18 cellular contexts compared by ENCODE assay signal in genomic region chr16:11005611-11005975, GRCh38.
DNase-seq lines count a peak whose midpoint lies in the region; ATAC-seq and TF ChIP-seq lines count a peak whose summit lies in the region.
"Had no signal": no experiment of that assay in that cellular context is flagged by ENCODE, and none has a peak within 500 bp of the region (broad histone marks: within the 10 kb centered on the region; RNA-seq: fewer than 3 reads in every experiment).

No MANE protein-coding gene starts in this region.

- peaks cover 33% of the 10 kb centered on the region for H3K4me1 Mint-ChIP-seq in MCF 10A (ENCODE audit: insufficient read depth, unreplicated experiment)

- ATAC-seq in GM21576 (IDR thresholded peaks at IDR 0.05; ENCODE audit: unreplicated experiment): no peak
- ATAC-seq in HG02642 (IDR thresholded peaks at IDR 0.05; ENCODE audit: poor library complexity, unreplicated experiment): no peak
- ATAC-seq: stimulated activated naive CD8-positive, alpha-beta T cell treated with anti-CD3 and anti-CD28 coated beads, Interleukin-15, Interleukin-2, amounts not matched to agents 100 U/mL and 50 U/mL, for 24 hours had no signal

- H3K9me3 Mint-ChIP-seq in MCF 10A (ENCODE audit: unreplicated experiment): no peaks in the 10 kb centered on the region

- H2AFZ ChIP-seq in ACC112 (ENCODE audit: low read length, unreplicated experiment): no peak overlapping the region

- H3K36me3 ChIP-seq in ACC112 (ENCODE audit: insufficient read depth, low read length): no peaks in the 10 kb centered on the region
- H3K36me3 ChIP-seq: HAP-1, ovary had no signal

- no peak overlapping the region for H3K4me3 ChIP-seq in ACC112 (ENCODE audit: low read depth, low read length)
- H3K4me3 ChIP-seq: HAP-1, ovary had no signal

- peaks cover 19% of the 10 kb centered on the region for H3K36me3 Mint-ChIP-seq in MCF 10A (ENCODE audit: insufficient read depth, unreplicated experiment)

- no peaks in the 10 kb centered on the region for H3K79me2 ChIP-seq in ACC112 (ENCODE audit: control insufficient read depth, insufficient read depth, low read length, unreplicated experiment)

- BruUV-seq in MCF 10A (replicated peaks; lab: Mats Ljungman, UMichigan): no TSS peak

- TF ChIP-seq CTCF in MCF 10A (IDR thresholded peaks at IDR 0.05; ENCODE audit: unreplicated experiment): no peak

- intact Hi-C loops in MCF 10A (cut with micrococcal nuclease): no loop called here

- peak overlapping the region; percentile 73 for H3K27ac Mint-ChIP-seq in MCF 10A (ENCODE audit: low read depth, unreplicated experiment)
- H3K27ac Mint-ChIP-seq: activated CD4-positive, alpha-beta T cell treated with anti-CD3 and anti-CD28 coated beads for 36 hours had no signal

- POLR2A ChIA-PET in MCF 10A (lab: Yijun Ruan, JAX): interaction anchor here (0.8 to 1.6 kb wide), 2 partner anchors 12 to 13 kb away, joined by 4 to 6 read pairs; no protein-coding TSS in a partner anchor

- CTCF ChIA-PET in MCF 10A (lab: Yijun Ruan, JAX): interaction anchor here (0.6 to 1.1 kb wide), 2 partner anchors 128 to 528 kb away, joined by 3 read pairs; no protein-coding TSS in a partner anchor

- H3K27me3 ChIP-seq in ACC112 (ENCODE audit: insufficient read depth, low read length): no peaks in the 10 kb centered on the region
- H3K27me3 ChIP-seq: ovary had no signal

- H3K4me3 Mint-ChIP-seq in MCF 10A (ENCODE audit: unreplicated experiment): no peak overlapping the region
- H3K4me3 Mint-ChIP-seq: activated CD4-positive, alpha-beta T cell treated with anti-CD3 and anti-CD28 coated beads for 36 hours had no signal

- DNase-seq in M059J (ENCODE audit: low read depth): peak; percentile 45
- DNase-seq in MCF 10A (ENCODE audit: unreplicated experiment): no peak
- peak; percentile 32 for DNase-seq in hepatic stellate cell (ENCODE audit: low spot score)
- no peak for DNase-seq in Ammon's horn (ENCODE audit: low spot score)
- no peak for DNase-seq in inferior parietal cortex (ENCODE audit: extremely low spot score)
- DNase-seq: activated CD4-positive, alpha-beta T cell treated with anti-CD3 and anti-CD28 coated beads for 36 hours; KG1; midbrain; NCI-H1694; NCI-H69; ovary; small intestine; stimulated activated naive CD8-positive, alpha-beta T cell treated with anti-CD3 and anti-CD28 coated beads, Interleukin-15, Interleukin-2, amounts not matched to agents 100 U/mL and 50 U/mL, for 24 hours; T-helper 2 cell had no signal

- H3K4me1 ChIP-seq in ACC112 (ENCODE audit: control insufficient read depth, insufficient read depth, low read length, unreplicated experiment): peaks cover 33% of the 10 kb centered on the region

- H3K27me3 Mint-ChIP-seq in MCF 10A (ENCODE audit: insufficient read depth, unreplicated experiment): no peaks in the 10 kb centered on the region
- H3K27me3 Mint-ChIP-seq: activated CD4-positive, alpha-beta T cell treated with anti-CD3 and anti-CD28 coated beads for 36 hours had no signal

- peak overlapping the region; percentile 90 for H3K27ac ChIP-seq in ACC112 (ENCODE audit: low read depth, low read length)
- H3K27ac ChIP-seq: ovary had no signal

Comparison
In these comparisons a context has a peak if more than half of its experiments do, and no peak if none do; other contexts are left out.
1. DNase-seq: peak in M059J (single experiment) and hepatic stellate cell (single experiment); none in MCF 10A (single experiment), Ammon's horn (single experiment) and inferior parietal cortex (single experiment).